In the genomic region with DNA sequence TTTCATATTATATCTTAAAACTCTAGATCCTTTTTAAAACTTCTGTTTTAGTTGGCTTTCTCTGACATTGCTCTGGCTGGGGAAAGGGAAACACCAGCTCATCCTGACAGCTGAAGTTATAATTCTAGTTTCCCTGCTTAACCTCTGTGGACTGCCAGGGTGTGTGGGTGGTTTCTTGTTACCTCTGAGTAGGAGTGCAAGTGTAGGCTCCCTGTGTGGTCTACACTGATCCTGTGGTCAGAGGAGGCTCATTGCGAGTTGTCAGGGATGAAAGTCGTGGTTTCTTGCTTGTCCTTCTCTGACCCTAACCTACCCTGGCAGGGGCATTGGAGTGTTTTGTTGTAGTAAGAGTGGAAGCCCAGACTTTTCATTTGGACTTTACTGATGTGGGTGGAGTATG, we compare ENCODE assay signal across 26 cellular contexts.
"Had no signal": no experiment of that assay in that cellular context is flagged by ENCODE, and none has a peak within 500 bp of the region (broad histone marks: within the 10 kb centered on the region; RNA-seq: fewer than 3 reads in every experiment).

No MANE protein-coding gene starts in this region.

- H3K27ac Mint-ChIP-seq: activated CD4-positive, alpha-beta memory T cell treated with anti-CD3 and anti-CD28 coated beads, Interleukin-2, amount 10 ng/mL, durations not matched to agents 7 days and 5 days; activated CD4-positive, alpha-beta T cell treated with anti-CD3 and anti-CD28 coated beads for 36 hours; activated CD4-positive, alpha-beta T cell treated with anti-CD3 and anti-CD28 coated beads, Interleukin-2, amount 10 ng/mL, durations not matched to agents 24 days and 14 days; activated naive CD4-positive, alpha-beta T cell treated with anti-CD3 and anti-CD28 coated beads for 36 hours; activated naive CD4-positive, alpha-beta T cell treated with anti-CD3 and anti-CD28 coated beads, Interleukin-2, amount 50 U/mL, for 24 hours; activated naive CD8-positive, alpha-beta T cell treated with anti-CD3 and anti-CD28 coated beads for 36 hours; activated naive CD8-positive, alpha-beta T cell treated with anti-CD3 and anti-CD28 coated beads, Interleukin-2, amount 50 U/mL, for 24 hours; activated T-cell treated with anti-CD3 and anti-CD28 coated beads, Interleukin-2, amount 50 U/mL, for 24 hours; activated T-cell treated with anti-CD3 and anti-CD28 coated beads, Interleukin-2, amount 50 U/mL, for 72 hours; activated T-helper 2 cell treated with anti-CD3 and anti-CD28 coated beads, Interferon-gamma antibody, Interleukin-2, Interleukin-4, amounts not matched to agents 10 μg/mL and 5 μg/mL and 100 μg/mL, durations not matched to agents 14 hours and 24 hours and 36 hours had no signal

- H3K4me1 ChIP-seq: adrenal gland, body of pancreas had no signal

- H3K27me3 ChIP-seq: body of pancreas had no signal

- H3K4me1 Mint-ChIP-seq: activated CD4-positive, alpha-beta memory T cell treated with anti-CD3 and anti-CD28 coated beads, Interleukin-2, amount 10 ng/mL, durations not matched to agents 7 days and 5 days; activated CD4-positive, alpha-beta T cell treated with anti-CD3 and anti-CD28 coated beads for 36 hours; activated naive CD4-positive, alpha-beta T cell treated with anti-CD3 and anti-CD28 coated beads, Interleukin-2, amount 50 U/mL, for 24 hours; activated naive CD8-positive, alpha-beta T cell treated with anti-CD3 and anti-CD28 coated beads for 36 hours; activated naive CD8-positive, alpha-beta T cell treated with anti-CD3 and anti-CD28 coated beads, Interleukin-2, amount 50 U/mL, for 24 hours had no signal

- H3K4me3 ChIP-seq: adrenal gland, body of pancreas, esophagus squamous epithelium had no signal

- H3K27ac ChIP-seq: adrenal gland, body of pancreas, epithelial cell of prostate, esophagus squamous epithelium had no signal

- DNase-seq: activated CD4-positive, alpha-beta memory T cell treated with anti-CD3 and anti-CD28 coated beads, Interleukin-2, amount 10 ng/mL, durations not matched to agents 7 days and 5 days; activated CD4-positive, alpha-beta T cell treated with anti-CD3 and anti-CD28 coated beads for 36 hours; activated CD4-positive, alpha-beta T cell treated with anti-CD3 and anti-CD28 coated beads, Interleukin-2, amount 10 ng/mL, durations not matched to agents 24 days and 14 days; activated CD4-positive, alpha-beta T cell treated with anti-CD3 and anti-CD28 coated beads, Interleukin-2, amount 50 U/mL, for 4 hours; activated CD4-positive, CD25-positive, alpha-beta regulatory T cell; activated CD4-positive, CD25-positive, alpha-beta regulatory T cell treated with anti-CD3 and anti-CD28 coated beads, Interleukin-2, amount 50 U/mL, for 72 hours; activated CD8-positive, alpha-beta memory T cell treated with anti-CD3 and anti-CD28 coated beads, Interleukin-2, amount 50 U/mL, for 48 hours; activated effector memory CD4-positive, alpha-beta T cell treated with anti-CD3 and anti-CD28 coated beads, Interleukin-2, amount 50 U/mL, for 16 hours; activated naive CD4-positive, alpha-beta T cell treated with anti-CD3 and anti-CD28 coated beads for 36 hours; activated naive CD8-positive, alpha-beta T cell treated with anti-CD3 and anti-CD28 coated beads for 36 hours; activated naive CD8-positive, alpha-beta T cell treated with anti-CD3 and anti-CD28 coated beads, Interleukin-2, amount 50 U/mL, for 24 hours; activated T-cell treated with anti-CD3 and anti-CD28 coated beads for 4 hours; activated T-cell treated with anti-CD3 and anti-CD28 coated beads, Interleukin-2, amount 50 U/mL, for 24 hours; activated T-cell treated with anti-CD3 and anti-CD28 coated beads, Interleukin-2, amount 50 U/mL, for 72 hours; adrenal gland; amygdala; aorta; body of pancreas; caudate nucleus; cortex of kidney; effector CD8-positive, alpha-beta T cell; esophagus squamous epithelium; T-helper 2 cell had no signal

- H3K4me3 Mint-ChIP-seq: activated CD4-positive, alpha-beta memory T cell treated with anti-CD3 and anti-CD28 coated beads, Interleukin-2, amount 10 ng/mL, durations not matched to agents 7 days and 5 days; activated CD4-positive, alpha-beta T cell treated with anti-CD3 and anti-CD28 coated beads for 36 hours; activated CD4-positive, alpha-beta T cell treated with anti-CD3 and anti-CD28 coated beads, Interleukin-2, amount 10 ng/mL, durations not matched to agents 24 days and 14 days; activated naive CD4-positive, alpha-beta T cell treated with anti-CD3 and anti-CD28 coated beads for 36 hours; activated naive CD4-positive, alpha-beta T cell treated with anti-CD3 and anti-CD28 coated beads, Interleukin-2, amount 50 U/mL, for 24 hours; activated naive CD8-positive, alpha-beta T cell treated with anti-CD3 and anti-CD28 coated beads for 36 hours; activated naive CD8-positive, alpha-beta T cell treated with anti-CD3 and anti-CD28 coated beads, Interleukin-2, amount 50 U/mL, for 24 hours; activated T-cell treated with anti-CD3 and anti-CD28 coated beads, Interleukin-2, amount 50 U/mL, for 24 hours; activated T-cell treated with anti-CD3 and anti-CD28 coated beads, Interleukin-2, amount 50 U/mL, for 72 hours had no signal

- ATAC-seq: activated CD4-positive, alpha-beta T cell treated with anti-CD3 and anti-CD28 coated beads for 36 hours; activated naive CD8-positive, alpha-beta T cell treated with anti-CD3 and anti-CD28 coated beads, Interleukin-2, amount 50 U/mL, for 24 hours; activated T-cell treated with anti-CD3 and anti-CD28 coated beads, Interleukin-2, amount 50 U/mL, for 72 hours; body of pancreas had no signal

- H3K9me3 ChIP-seq: adrenal gland, body of pancreas had no signal

- H3K27me3 Mint-ChIP-seq: activated CD4-positive, alpha-beta T cell treated with anti-CD3 and anti-CD28 coated beads for 36 hours; activated naive CD4-positive, alpha-beta T cell treated with anti-CD3 and anti-CD28 coated beads, Interleukin-2, amount 50 U/mL, for 24 hours had no signal

- H3K36me3 ChIP-seq: adrenal gland, esophagus squamous epithelium had no signal
